ENCODE assay signal across 24 cellular contexts in genomic region chr1:74822851-74823443, GRCh38.
A peak's percentile ranks its signal among the peaks of the same experiment; 100 is the strongest.
DNase-seq lines count a peak whose midpoint lies in the region; ATAC-seq and TF ChIP-seq lines count a peak whose summit lies in the region.
"Had no signal": no experiment of that assay in that cellular context is flagged by ENCODE, and none has a peak within 500 bp of the region (broad histone marks: within the 10 kb centered on the region; RNA-seq: fewer than 3 reads in every experiment).

No MANE protein-coding gene starts in this region.

- H3K79me2 ChIP-seq in fibroblast of lung (ENCODE audit: control insufficient read depth, insufficient read depth, low read length), result no peaks in the 10 kb centered on the region

- H3K27me3 ChIP-seq in adipocyte (replicated peaks; ENCODE audit: control insufficient read depth, insufficient read depth, low read length) (peaks cover 3% of the 10 kb centered on the region), fibroblast of lung (ENCODE audit: control insufficient read depth, insufficient read depth, low read length) (no peaks in the 10 kb centered on the region), left ventricle myocardium inferior (ENCODE audit: low read depth) (no peaks in the 10 kb centered on the region)
- H3K27me3 ChIP-seq: BE2C, MG63, SJCRH30 had no signal

- no peak for ATAC-seq in activated CD4-positive, CD25-positive, alpha-beta regulatory T cell treated with anti-CD3 and anti-CD28 coated beads, Interleukin-2, amount 50 U/mL, for 24 hours
- no peak for ATAC-seq in GM19452 (IDR thresholded peaks at IDR 0.05; ENCODE audit: unreplicated experiment)
- ATAC-seq: A549, GM23338, HCT116, Right ventricle myocardium inferior had no signal

- H3K9me3 ChIP-seq in adipocyte (ENCODE audit: control insufficient read depth, low read length) (peaks cover 3% of the 10 kb centered on the region), fibroblast of lung (ENCODE audit: control insufficient read depth, insufficient read depth, low read depth, low read length) (no peaks in the 10 kb centered on the region), left ventricle myocardium inferior (replicated peaks) (no peaks in the 10 kb centered on the region)
- H3K9me3 ChIP-seq: A549, BE2C, MG63, SJCRH30 had no signal

- no peaks in the 10 kb centered on the region for H4K20me1 ChIP-seq in fibroblast of lung (ENCODE audit: control insufficient read depth, extremely low read depth, insufficient read depth, low read length)

- H3K9ac ChIP-seq in adipocyte (ENCODE audit: low read length) (no peak overlapping the region), fibroblast of lung (ENCODE audit: insufficient read depth, low read length) (no peak overlapping the region)

- intact Hi-C loops in left ventricle myocardium inferior (cut with micrococcal nuclease), result no loop called here

- H3K4me3 ChIP-seq in adipocyte (ENCODE audit: low read length) (no peak overlapping the region), fibroblast of lung (replicated peaks in 1 of 4; ENCODE audit: control extremely low read depth in 1 of 4, insufficient read depth in 1 of 4, low read depth in 3 of 4, low read length in 4 of 4) (no peak overlapping the region), left ventricle myocardium inferior (no peak overlapping the region)
- H3K4me3 ChIP-seq: A549, GM23338, MG63, PC-9, SJCRH30 had no signal

- H2AFZ ChIP-seq in fibroblast of lung (ENCODE audit: low read length), result no peak overlapping the region
- H2AFZ ChIP-seq: GM23338, PC-9 had no signal

- H3K4me1 ChIP-seq in adipocyte (ENCODE audit: control insufficient read depth, insufficient read depth, low read length) (peaks cover 6% of the 10 kb centered on the region), fibroblast of lung (ENCODE audit: control insufficient read depth, extremely low read depth, insufficient read depth, low read length) (no peaks in the 10 kb centered on the region), left ventricle myocardium inferior (no peaks in the 10 kb centered on the region)
- H3K4me1 ChIP-seq: A549, BE2C, SJCRH30 had no signal

- peak; percentile 2 for DNase-seq in EH (ENCODE audit: low read depth)
- peak; percentile 57 for DNase-seq in adipocyte (ENCODE audit: low read depth)
- DNase-seq in fibroblast of lung (ENCODE audit: low read depth in 2 of 2), result peak; percentile 2 to 3
- DNase-seq in left ventricle myocardium inferior, result no peak
- no peak for DNase-seq in LoVo (ENCODE audit: low spot score)
- DNase-seq: BE2C; CD4-positive, CD25-positive, alpha-beta regulatory T cell; DMS153; KBM-7; MG63; NCI-H1105 treated with DMSO at 0.1 percent for 48 hours; NCI-H146; NCI-H1930; NCI-H2107; NCI-H524; NCI-H748 treated with DMSO at 0.1 percent for 48 hours; PC-9; SJCRH30 had no signal

- no peak overlapping the region for H3K4me2 ChIP-seq in fibroblast of lung (ENCODE audit: extremely low read depth, insufficient read depth, low read length)
- H3K4me2 ChIP-seq: A549, GM23338, PC-9 had no signal

- no peaks in the 10 kb centered on the region for H3K36me3 ChIP-seq in adipocyte (ENCODE audit: control insufficient read depth, insufficient read depth, low read length, severe bottlenecking)
- H3K36me3 ChIP-seq in fibroblast of lung (ENCODE audit: control insufficient read depth, insufficient read depth, low read length), result no peaks in the 10 kb centered on the region
- no peaks in the 10 kb centered on the region for H3K36me3 ChIP-seq in left ventricle myocardium inferior
- H3K36me3 ChIP-seq: BE2C, MG63, SJCRH30 had no signal

- TF ChIP-seq CTCF in fibroblast of lung (conservative IDR thresholded peaks at IDR 0.05 in 1 of 2, IDR thresholded peaks at IDR 0.05 in 1 of 2; ENCODE audit: low read depth in 1 of 2, low read length in 2 of 2) (no peak), left ventricle myocardium inferior (IDR thresholded peaks at IDR 0.05; ENCODE audit: borderline replicate concordance) (no peak)

- H3K27ac ChIP-seq in fibroblast of lung (ENCODE audit: insufficient read depth, low read length) (no peak overlapping the region), left ventricle myocardium inferior (replicated peaks) (no peak overlapping the region)
- H3K27ac ChIP-seq: A549, PC-9, SJCRH30 had no signal

Comparison
In these comparisons a context has a peak if more than half of its experiments do, and no peak if none do; other contexts are left out.
1. DNase-seq: peak in EH (single experiment), adipocyte (single experiment) and fibroblast of lung (2 of 2); none in left ventricle myocardium inferior (single experiment) and LoVo (single experiment).